In genomic region chr10:131947631-131948347, GRCh38 we compare ENCODE assay signal across 13 cellular contexts. TPM values are rescaled to one million over a fixed set of nuclear protein-coding genes. Genes with fewer than 3 reads are reported as not detected.
DNase-seq lines count a peak whose midpoint lies in the region; ATAC-seq and TF ChIP-seq lines count a peak whose summit lies in the region.
"Had no signal": no experiment of that assay in that cellular context is flagged by ENCODE, and none has a peak within 500 bp of the region (broad histone marks: within the 10 kb centered on the region; RNA-seq: fewer than 3 reads in every experiment).

No MANE protein-coding gene starts in this region.

- peak overlapping the region; percentile 48 for H3K4me3 Mint-ChIP-seq in MCF 10A (ENCODE audit: unreplicated experiment)
- H3K4me3 Mint-ChIP-seq: naive B cell; stimulated activated naive CD8-positive, alpha-beta T cell treated with anti-CD3 and anti-CD28 coated beads, Interleukin-15, amount 100 ng/mL, for 72 hours had no signal

- H3K27ac Mint-ChIP-seq in MCF 10A (ENCODE audit: low read depth, unreplicated experiment), result peak overlapping the region; percentile 78
- H3K27ac Mint-ChIP-seq: naive B cell had no signal

- no peaks in the 10 kb centered on the region for H3K27me3 ChIP-seq in gastrocnemius medialis
- H3K27me3 ChIP-seq: cardiac muscle cell, heart left ventricle had no signal

- ATAC-seq in gastrocnemius medialis, result no peak
- no peak for ATAC-seq in GM21528 (IDR thresholded peaks at IDR 0.05; ENCODE audit: low FRiP score, unreplicated experiment)
- no peak for ATAC-seq in GM19395 (IDR thresholded peaks at IDR 0.05; ENCODE audit: unreplicated experiment)
- ATAC-seq: stimulated activated naive CD8-positive, alpha-beta T cell treated with anti-CD3 and anti-CD28 coated beads, Interleukin-15, amount 100 ng/mL, for 72 hours had no signal

- no peaks in the 10 kb centered on the region for H3K9me3 ChIP-seq in gastrocnemius medialis
- H3K9me3 ChIP-seq: heart left ventricle had no signal

- no peaks in the 10 kb centered on the region for H3K27me3 Mint-ChIP-seq in MCF 10A (ENCODE audit: insufficient read depth, unreplicated experiment)
- H3K27me3 Mint-ChIP-seq: naive B cell; stimulated activated naive CD8-positive, alpha-beta T cell treated with anti-CD3 and anti-CD28 coated beads, Interleukin-15, amount 100 ng/mL, for 72 hours had no signal

- TF ChIP-seq CTCF in MCF 10A (IDR thresholded peaks at IDR 0.05; ENCODE audit: unreplicated experiment) (no peak), gastrocnemius medialis (IDR thresholded peaks at IDR 0.05 in 4 of 5, conservative IDR thresholded peaks at IDR 0.05 in 1 of 5) (no peak)

- peaks cover 10 to 15% of the 10 kb centered on the region in 2 donors for H3K4me1 ChIP-seq in gastrocnemius medialis
- H3K4me1 ChIP-seq: heart left ventricle had no signal

- BruUV-seq in MCF 10A (replicated peaks; lab: Mats Ljungman, UMichigan), result TSS peak; percentile 51

- H3K27ac ChIP-seq in gastrocnemius medialis, result peak overlapping the region in 1 of 4 donors; percentile 79
- H3K27ac ChIP-seq: cardiac muscle cell, heart left ventricle had no signal

- H3K36me3 Mint-ChIP-seq in MCF 10A (ENCODE audit: insufficient read depth, unreplicated experiment), result peaks cover 71% of the 10 kb centered on the region

- no peak for TF ChIP-seq POLR2A in gastrocnemius medialis (IDR thresholded peaks at IDR 0.05)

- in situ Hi-C loops in gastrocnemius medialis (cut with MboI; ENCODE audit: low sequenced_read_pairs in 4 of 4), result no loop called here

- POLR2A ChIA-PET in MCF 10A (lab: Yijun Ruan, JAX), result interaction anchor here (0.7 to 2.0 kb wide), 5 partner anchors 21 to 60 kb away, joined by 3 to 5 read pairs (median 4); no protein-coding TSS in a partner anchor

- H3K4me3 ChIP-seq in gastrocnemius medialis, result no peak overlapping the region
- H3K4me3 ChIP-seq: cardiac muscle cell, heart left ventricle had no signal

- no peaks in the 10 kb centered on the region for H3K9me3 Mint-ChIP-seq in MCF 10A (ENCODE audit: unreplicated experiment)
- H3K9me3 Mint-ChIP-seq: naive B cell; stimulated activated naive CD8-positive, alpha-beta T cell treated with anti-CD3 and anti-CD28 coated beads, Interleukin-15, amount 100 ng/mL, for 72 hours had no signal

- peaks cover 0 to 72% of the 10 kb centered on the region in 2 donors for H3K36me3 ChIP-seq in gastrocnemius medialis

- peak; percentile 74 for DNase-seq in Daoy (ENCODE audit: low read depth)
- peak; percentile 90 for DNase-seq in M059J (ENCODE audit: low read depth)
- peak; percentile 73 for DNase-seq in MCF 10A (ENCODE audit: unreplicated experiment)
- peak; percentile 82 for DNase-seq in mesenteric fat pad (ENCODE audit: low spot score)
- DNase-seq in gastrocnemius medialis, result no peak
- no peak for DNase-seq in NCI-H1694 treated with DMSO at 0.1 percent for 48 hours (lab: John Stamatoyannopoulos, UW)
- DNase-seq: activated CD8-positive, alpha-beta memory T cell treated with anti-CD3 and anti-CD28 coated beads for 24 hours; heart left ventricle; naive B cell; stimulated activated naive CD8-positive, alpha-beta T cell treated with anti-CD3 and anti-CD28 coated beads, Interleukin-15, amount 100 ng/mL, for 72 hours had no signal

- peaks cover 24% of the 10 kb centered on the region for H3K4me1 Mint-ChIP-seq in MCF 10A (ENCODE audit: insufficient read depth, unreplicated experiment)
- H3K4me1 Mint-ChIP-seq: naive B cell had no signal

- intact Hi-C loops in MCF 10A (cut with micrococcal nuclease) (loop anchor here (2.0 to 5.0 kb wide), 2 partner anchors 45 to 59 kb away; partner anchors contain the start of gene PPP2R2D), gastrocnemius medialis (cut with DNase I; ENCODE audit: low total_unique reads) (loop anchor here (2.0 to 5.0 kb wide), 2 partner anchors 47 to 65 kb away; partner anchors contain the start of gene PPP2R2D)

- CTCF ChIA-PET in MCF 10A (lab: Yijun Ruan, JAX), result interaction anchor here (0.7 to 3.0 kb wide), 5 partner anchors 8 to 75 kb away, joined by 3 to 32 read pairs (median 6); no protein-coding TSS in a partner anchor

RNA-seq across cellular contexts. Expression of gene BNIP3, which starts 33.9 kb away (rescaled TPM):
- total RNA-seq in Daoy (2014; rRNA removed; shearing (Covaris generic)), result 52.9 and 53.5 TPM in 2 replicates
- 618 and 734 TPM in 2 replicates for total RNA-seq in M059J (2014; rRNA removed; shearing (Covaris generic))
- total RNA-seq in MCF 10A (2022) (47.0 and 53.0 TPM in 2 replicates), mesenteric fat pad (63.1 TPM), gastrocnemius medialis (1,000 to 10,000 TPM in 1 of 4 donors, 100 to 1,000 TPM in 3; 337 to 1,280 (median 583) TPM)

RNA-seq across cellular contexts. Expression of gene PPP2R2D, which starts 47.0 kb away (rescaled TPM):
- 15.8 and 22.3 TPM in 2 replicates for total RNA-seq in Daoy (2014; rRNA removed; shearing (Covaris generic))
- 28.3 and 36.1 TPM in 2 replicates for total RNA-seq in M059J (2014; rRNA removed; shearing (Covaris generic))
- 34.9 and 35.5 TPM in 2 replicates for total RNA-seq in MCF 10A (2022)
- 27.4 TPM for total RNA-seq in mesenteric fat pad
- total RNA-seq in gastrocnemius medialis, result 10 to 100 TPM; 22.4 to 33.7 (median 29.1) TPM

Comparison
In these comparisons a context has a peak if more than half of its experiments do, and no peak if none do; other contexts are left out.
1. DNase-seq: peak in Daoy (single experiment), M059J (single experiment), MCF 10A (single experiment) and mesenteric fat pad (single experiment); none in gastrocnemius medialis (0 of 2) and NCI-H1694 treated with DMSO at 0.1 percent for 48 hours (single experiment).